1 cellular context compared by ENCODE assay signal in genomic region chr15:43185161-43186002, GRCh38.
TF ChIP-seq lines count a peak whose summit lies in the region.

CCNDBP1 (plus strand) TSS chr15:43185403; CDS start chr15:43185499, 96 bp downstream.

TF ChIP-seq in H1, 55 proteins besides CTCF, POLR2A, EP300 and RAD21:
- TF ChIP-seq SP4 (IDR thresholded peaks at IDR 0.05; ENCODE audit: low read length) (no peak), SIX5 (IDR thresholded peaks at IDR 0.05; ENCODE audit: low read depth, low read length) (no peak), ATF2 (IDR thresholded peaks at IDR 0.05; ENCODE audit: low read length) (no peak), NRF1 (IDR thresholded peaks at IDR 0.05; ENCODE audit: low read depth, low read length) (no peak), BRCA1 (IDR thresholded peaks at IDR 0.05; ENCODE audit: low read depth, low read length) (no peak), KDM4A (IDR thresholded peaks at IDR 0.05; ENCODE audit: low read depth, low read length, severe bottlenecking) (peak; percentile 86), JUN (IDR thresholded peaks at IDR 0.05; ENCODE audit: low read depth, low read length) (no peak), GTF2F1 (IDR thresholded peaks at IDR 0.05; ENCODE audit: borderline replicate concordance, low read depth, low read length) (no peak), CHD1 (IDR thresholded peaks at IDR 0.05; ENCODE audit: low read depth, low read length) (no peak), CBX5 (IDR thresholded peaks at IDR 0.05; ENCODE audit: low read depth, low read length) (no peak), NANOG (IDR thresholded peaks at IDR 0.05; ENCODE audit: insufficient read depth, low read depth, low read length, poor library complexity, severe bottlenecking) (no peak), CHD2 (IDR thresholded peaks at IDR 0.05; ENCODE audit: low read length) (no peak), RFX5 (IDR thresholded peaks at IDR 0.05; ENCODE audit: borderline replicate concordance, low read depth, low read length) (no peak), RXRA (IDR thresholded peaks at IDR 0.05; ENCODE audit: insufficient read depth, low read depth, low read length) (no peak), CHD7 (IDR thresholded peaks at IDR 0.05; ENCODE audit: insufficient replicate concordance, low read length) (no peak), SIRT6 (IDR thresholded peaks at IDR 0.05; ENCODE audit: low read length) (no peak), ZNF274 (IDR thresholded peaks at IDR 0.05; ENCODE audit: borderline replicate concordance, extremely low read depth, low read length) (no peak), SAP30 (IDR thresholded peaks at IDR 0.05; ENCODE audit: insufficient read depth, insufficient replicate concordance, low read length) (peak; percentile 24), CBX8 (IDR thresholded peaks at IDR 0.05; ENCODE audit: borderline replicate concordance, low read depth, low read length) (no peak), USF2 (IDR thresholded peaks at IDR 0.05; ENCODE audit: low read length) (no peak), SP2 (IDR thresholded peaks at IDR 0.05; ENCODE audit: low read length) (no peak), KDM1A (IDR thresholded peaks at IDR 0.05; ENCODE audit: borderline replicate concordance, low read length) (no peak), CEBPB (IDR thresholded peaks at IDR 0.05; ENCODE audit: low read depth, low read length) (no peak), CTBP2 (IDR thresholded peaks at IDR 0.05; ENCODE audit: borderline replicate concordance, insufficient read depth, insufficient read length, low read length) (no peak), RNF2 (IDR thresholded peaks at IDR 0.05; ENCODE audit: borderline replicate concordance, low read depth, low read length, missing control alignments, poor library complexity, severe bottlenecking) (no peak), GABPA (IDR thresholded peaks at IDR 0.05; ENCODE audit: borderline replicate concordance, insufficient read depth, low read length) (no peak), EZH2 (IDR thresholded peaks at IDR 0.05; ENCODE audit: low read depth, low read length, severe bottlenecking) (no peak), MAX (IDR thresholded peaks at IDR 0.05) (peak; percentile 97), POU5F1 (IDR thresholded peaks at IDR 0.05; ENCODE audit: low read depth, low read length) (no peak), RBBP5 (IDR thresholded peaks at IDR 0.05; ENCODE audit: borderline replicate concordance, low read depth, low read length) (peak; percentile 93; the same call in 1 of the 2 replicates), SRF (IDR thresholded peaks at IDR 0.05; ENCODE audit: low read depth, low read length) (no peak), TAF7 (optimal IDR thresholded peaks at IDR 0.05; ENCODE audit: borderline replicate concordance, low read depth, low read length) (no peak), MAFK (IDR thresholded peaks at IDR 0.05; ENCODE audit: low read depth, low read length) (no peak), PHF8 (conservative IDR thresholded peaks at IDR 0.05; ENCODE audit: low read depth, low read length) (peak; percentile 80), SUZ12 (IDR thresholded peaks at IDR 0.05; ENCODE audit: low read length) (no peak), KDM5A (IDR thresholded peaks at IDR 0.05; ENCODE audit: low read length) (no peak), TBP (IDR thresholded peaks at IDR 0.05; ENCODE audit: low read depth, low read length) (peak; percentile 72; the same call in 1 of the 2 replicates), TAF1 (IDR thresholded peaks at IDR 0.05; ENCODE audit: low read depth, low read length) (peak; percentile 76), FOSL1 (IDR thresholded peaks at IDR 0.05; ENCODE audit: insufficient read depth, low read depth, low read length) (no peak), HDAC2 (IDR thresholded peaks at IDR 0.05; ENCODE audit: borderline replicate concordance in 1 of 2, low read depth in 2 of 2, low read length in 2 of 2) (no peak), E2F6 (IDR thresholded peaks at IDR 0.05) (peak; percentile 58; the same call in 1 of the 2 replicates), ATF3 (IDR thresholded peaks at IDR 0.05; ENCODE audit: insufficient read depth, low read depth, low read length) (no peak), TCF12 (IDR thresholded peaks at IDR 0.05; ENCODE audit: low read depth, low read length) (no peak), CREB1 (IDR thresholded peaks at IDR 0.05) (peak; percentile 37; the same call in 1 of the 2 replicates), ASH2L (IDR thresholded peaks at IDR 0.05; ENCODE audit: low read length) (peak; percentile 68), SP1 (IDR thresholded peaks at IDR 0.05; ENCODE audit: low read depth, low read length) (no peak), BCL11A (IDR thresholded peaks at IDR 0.05; ENCODE audit: low read depth in 2 of 2, low read length in 2 of 2) (no peak), YY1 (IDR thresholded peaks at IDR 0.05; ENCODE audit: low read depth, low read length) (no peak), SIN3A (conservative IDR thresholded peaks at IDR 0.05 in 1 of 2, IDR thresholded peaks at IDR 0.05 in 1 of 2; ENCODE audit: low read depth in 1 of 2, low read length in 2 of 2) (peak; percentile 74 to 87; a peak in 3 of 4 replicates), BACH1 (IDR thresholded peaks at IDR 0.05; ENCODE audit: low read length) (no peak), POLR2AphosphoS5 (IDR thresholded peaks at IDR 0.05; ENCODE audit: low read depth, low read length) (peak; percentile 80), EGR1 (IDR thresholded peaks at IDR 0.05; ENCODE audit: borderline replicate concordance, low read depth, low read length) (0 out of 2 replicates have a peak, but pooled peaks have one; percentile 42), JUND (IDR thresholded peaks at IDR 0.05; ENCODE audit: low read length) (no peak), TEAD4 (IDR thresholded peaks at IDR 0.05; ENCODE audit: low read depth, low read length) (no peak), HDAC6 (IDR thresholded peaks at IDR 0.05; ENCODE audit: low read depth, low read length) (no peak)
TF ChIP-seq in H1: peak in this region for 13.
